Comparison of ENCODE assay signal across 15 cellular contexts in genomic region chr5:179779826-179780225, GRCh38. TPM values are rescaled to one million over a fixed set of nuclear protein-coding genes. Genes with fewer than 3 reads are reported as not detected.
DNase-seq lines count a peak whose midpoint lies in the region; ATAC-seq, FAIRE-seq and TF ChIP-seq lines count a peak whose summit lies in the region.
"Had no signal": no experiment of that assay in that cellular context is flagged by ENCODE, and none has a peak within 500 bp of the region (broad histone marks: within the 10 kb centered on the region; RNA-seq: fewer than 3 reads in every experiment).

No MANE protein-coding gene starts in this region.

- H3K27me3 Mint-ChIP-seq in activated CD4-positive, alpha-beta T cell treated with anti-CD3 and anti-CD28 coated beads, Interleukin-2, amount 10 ng/mL, durations not matched to agents 7 days and 5 days = no peaks in the 10 kb centered on the region

- whole genome bisulfite sequencing in lower leg skin, 2 donors = 75 to 93% methylated on average over 4 of the region's 4 CpGs
- 70 to 90% (median 82%) methylated on average over 4 of the region's 4 CpGs for WGBS in spleen, 5 donors

- peaks cover 16% of the 10 kb centered on the region for H3K36me3 Mint-ChIP-seq in activated CD4-positive, alpha-beta T cell treated with anti-CD3 and anti-CD28 coated beads, Interleukin-2, amount 10 ng/mL, durations not matched to agents 7 days and 5 days (ENCODE audit: low read depth)

- peak overlapping the region; percentile 55 for H3K27ac Mint-ChIP-seq in activated CD4-positive, alpha-beta T cell treated with anti-CD3 and anti-CD28 coated beads, Interleukin-2, amount 10 ng/mL, durations not matched to agents 7 days and 5 days
- H3K27ac Mint-ChIP-seq: CD8-positive, alpha-beta memory T cell; H9 had no signal

- H3K27me3 ChIP-seq in RWPE2 (ENCODE audit: insufficient read depth, poor library complexity, severe bottlenecking) = no peaks in the 10 kb centered on the region
- H3K27me3 ChIP-seq in spleen (replicated peaks in 1 of 7) = no peaks in the 10 kb centered on the region
- no peaks in the 10 kb centered on the region for H3K27me3 ChIP-seq in breast epithelium

- H3K4me3 Mint-ChIP-seq in activated CD4-positive, alpha-beta T cell treated with anti-CD3 and anti-CD28 coated beads, Interleukin-2, amount 10 ng/mL, durations not matched to agents 7 days and 5 days = no peak overlapping the region
- H3K4me3 Mint-ChIP-seq: H9 had no signal

- TF ChIP-seq POLR2A in lower leg skin (IDR thresholded peaks at IDR 0.05) (no peak), spleen (IDR thresholded peaks at IDR 0.05) (no peak), breast epithelium (IDR thresholded peaks at IDR 0.05) (no peak)

- peaks cover 30% of the 10 kb centered on the region for H3K36me3 ChIP-seq in RWPE2 (ENCODE audit: low read depth)
- peaks cover 2 to 71% (median 47%) of the 10 kb centered on the region in 6 donors for H3K36me3 ChIP-seq in spleen
- no peaks in the 10 kb centered on the region for H3K36me3 ChIP-seq in breast epithelium

- H3K27ac ChIP-seq in RWPE2 (ENCODE audit: poor library complexity, severe bottlenecking) (no peak overlapping the region), spleen (peak overlapping the region in 1 of 8 donors; percentile 9), breast epithelium (no peak overlapping the region)
- H3K27ac ChIP-seq: 22Rv1 had no signal

- H3K4me1 ChIP-seq in RWPE2 (ENCODE audit: insufficient read depth, poor library complexity, severe bottlenecking) (no peaks in the 10 kb centered on the region), spleen (peaks cover 0 to 59% (median 19%) of the 10 kb centered on the region in 6 donors), breast epithelium (no peaks in the 10 kb centered on the region)
- H3K4me1 ChIP-seq: Caco-2 had no signal

- H3K9me3 ChIP-seq in RWPE2 (ENCODE audit: severe bottlenecking) (no peaks in the 10 kb centered on the region), spleen (no peaks in the 10 kb centered on the region), breast epithelium (no peaks in the 10 kb centered on the region)
- H3K9me3 ChIP-seq: Caco-2 had no signal

- H3K9me3 Mint-ChIP-seq in activated CD4-positive, alpha-beta T cell treated with anti-CD3 and anti-CD28 coated beads, Interleukin-2, amount 10 ng/mL, durations not matched to agents 7 days and 5 days = no peaks in the 10 kb centered on the region
- H3K9me3 Mint-ChIP-seq: CD8-positive, alpha-beta memory T cell; H9 had no signal

- no peak for TF ChIP-seq CTCF in RWPE2 (IDR thresholded peaks at IDR 0.05; ENCODE audit: poor library complexity, severe bottlenecking)
- TF ChIP-seq CTCF in lower leg skin (IDR thresholded peaks at IDR 0.05) = no peak
- no peak for TF ChIP-seq CTCF in spleen (IDR thresholded peaks at IDR 0.05 in 8 of 11, conservative IDR thresholded peaks at IDR 0.05 in 3 of 11)
- TF ChIP-seq CTCF in breast epithelium (IDR thresholded peaks at IDR 0.05) = no peak

- no peak for ATAC-seq in RWPE2 (ENCODE audit: low read depth)

- DNase-seq in activated CD4-positive, alpha-beta T cell treated with anti-CD3 and anti-CD28 coated beads, Interleukin-2, amount 10 ng/mL, durations not matched to agents 7 days and 5 days = no peak
- DNase-seq in activated CD4-positive, alpha-beta T cell treated with anti-CD3 and anti-CD28 coated beads for 48 hours = no peak
- peak; percentile 35 for DNase-seq in RWPE2 (ENCODE audit: low spot score)
- no peak for DNase-seq in lower leg skin (ENCODE audit: low spot score in 2 of 2)
- DNase-seq in spleen = peak; percentile 47
- DNase-seq in GM19239 (ENCODE audit: insufficient read length, low spot score) = no peak
- no peak for DNase-seq in OCI-M2 (lab: John Stamatoyannopoulos, UW; ENCODE audit: unreplicated experiment)
- no peak for DNase-seq in breast epithelium (ENCODE audit: low spot score in 2 of 2)
- DNase-seq: Caco-2; CD8-positive, alpha-beta memory T cell; DND-41; GOT3; H9 had no signal

- H3K4me3 ChIP-seq in RWPE2 (ENCODE audit: severe bottlenecking) = no peak overlapping the region
- peak overlapping the region; percentile 5 for H3K4me3 ChIP-seq in lower leg skin (ENCODE audit: low read depth, poor library complexity, severe bottlenecking)
- no peak overlapping the region for H3K4me3 ChIP-seq in spleen
- H3K4me3 ChIP-seq in breast epithelium = no peak overlapping the region

- no peak for FAIRE-seq in GM19239 (lab: Jason Lieb, UNC)

- CTCF ChIA-PET in activated CD4-positive, alpha-beta T cell treated with anti-CD3 and anti-CD28 coated beads, Interleukin-2, amount 10 ng/mL, durations not matched to agents 7 days and 5 days (lab: Charles Lee) = interaction anchor here (0.6 to 1.8 kb wide), 4 partner anchors 17 to 112 kb away, joined by 3 to 8 read pairs (median 4); no protein-coding TSS in a partner anchor

- no peaks in the 10 kb centered on the region for H3K4me1 Mint-ChIP-seq in activated CD4-positive, alpha-beta T cell treated with anti-CD3 and anti-CD28 coated beads, Interleukin-2, amount 10 ng/mL, durations not matched to agents 7 days and 5 days
- H3K4me1 Mint-ChIP-seq: CD8-positive, alpha-beta memory T cell; H9 had no signal

- POLR2A ChIA-PET in activated CD4-positive, alpha-beta T cell treated with anti-CD3 and anti-CD28 coated beads, Interleukin-2, amount 10 ng/mL, durations not matched to agents 7 days and 5 days (lab: Charles Lee) = no interaction called here

- intact Hi-C loops in lower leg skin (cut with DNase I; ENCODE audit: low total_unique reads) = no loop called here
- intact Hi-C loops in spleen (cut with DNase I; ENCODE audit: low total_unique reads) = no loop called here
- intact Hi-C loops in breast epithelium (cut with DNase I; ENCODE audit: low total_unique reads) = no loop called here

RNA-seq across cellular contexts. Expression of gene LTC4S, which starts 14.0 kb away (rescaled TPM):
- 1 to 10 TPM; 1.4 to 2.5 TPM for total RNA-seq in activated CD4-positive, alpha-beta T cell treated with anti-CD3 and anti-CD28 coated beads, Interleukin-2, amount 10 ng/mL, durations not matched to agents 7 days and 5 days
- 10 to 100 TPM in 2 of 4 donors, 1 to 10 TPM in 2; 3.5 to 14.8 (median 9.6) TPM for total RNA-seq in lower leg skin
- 10 to 100 TPM in 3 of 7 donors, 1 to 10 TPM in 4; 4.0 to 24.2 (median 9.2) TPM for total RNA-seq in spleen
- 10 to 100 TPM in 1 of 3 donors, 1 to 10 TPM in 2; 3.1 to 14.9 (median 3.8) TPM for polyA plus RNA-seq in spleen
- 1 to 10 TPM; 3.8 to 8.8 (median 6.7) TPM for total RNA-seq in breast epithelium
- total RNA-seq: HT-29 had no signal

RNA-seq across cellular contexts. Expression of gene MGAT4B, which starts 26.8 kb away (rescaled TPM):
- 10 to 100 TPM; 86.2 to 87.7 TPM for total RNA-seq in activated CD4-positive, alpha-beta T cell treated with anti-CD3 and anti-CD28 coated beads, Interleukin-2, amount 10 ng/mL, durations not matched to agents 7 days and 5 days
- 100 to 1,000 TPM in 2 of 4 donors, 10 to 100 TPM in 2; 86.3 to 113 (median 101) TPM for total RNA-seq in lower leg skin
- total RNA-seq in spleen = 100 to 1,000 TPM in 2 of 7 donors, 10 to 100 TPM in 5; 76.8 to 117 (median 87.7) TPM
- polyA plus RNA-seq in spleen = 10 to 100 TPM; 34.9 to 49.3 (median 35.8) TPM
- total RNA-seq in breast epithelium = 10 to 100 TPM; 43.0 to 73.7 (median 54.6) TPM

RNA-seq across cellular contexts. Expression of gene SQSTM1, which starts 40.9 kb away (rescaled TPM):
- total RNA-seq in activated CD4-positive, alpha-beta T cell treated with anti-CD3 and anti-CD28 coated beads, Interleukin-2, amount 10 ng/mL, durations not matched to agents 7 days and 5 days = 10 to 100 TPM; 79.6 to 93.0 TPM
- total RNA-seq in lower leg skin (100 to 1,000 TPM; 263 to 508 (median 298) TPM), spleen (100 to 1,000 TPM; 241 to 328 (median 311) TPM), breast epithelium (100 to 1,000 TPM; 407 to 695 (median 462) TPM)
- 100 to 1,000 TPM; 105 to 185 (median 126) TPM for polyA plus RNA-seq in spleen

RNA-seq across cellular contexts. Expression of gene MAML1, which starts 47.2 kb away (rescaled TPM):
- 10 to 100 TPM; 34.3 to 34.9 TPM for total RNA-seq in activated CD4-positive, alpha-beta T cell treated with anti-CD3 and anti-CD28 coated beads, Interleukin-2, amount 10 ng/mL, durations not matched to agents 7 days and 5 days
- total RNA-seq in lower leg skin = 10 to 100 TPM; 25.5 to 46.8 (median 31.5) TPM
- 10 to 100 TPM; 31.3 to 42.8 (median 36.7) TPM for total RNA-seq in spleen
- 10 to 100 TPM in 1 of 3 donors, 1 to 10 TPM in 2; 4.7 to 10.7 (median 6.7) TPM for polyA plus RNA-seq in spleen
- 10 to 100 TPM; 16.3 to 22.4 (median 21.0) TPM for total RNA-seq in breast epithelium

Comparison
In these comparisons a context has a peak if more than half of its experiments do, and no peak if none do; other contexts are left out.
1. DNase-seq: peak in RWPE2 (single experiment) and spleen (single experiment); none in activated CD4-positive, alpha-beta T cell treated with anti-CD3 and anti-CD28 coated beads, Interleukin-2, amount 10 ng/mL, durations not matched to agents 7 days and 5 days (single experiment), activated CD4-positive, alpha-beta T cell treated with anti-CD3 and anti-CD28 coated beads for 48 hours (single experiment), lower leg skin (0 of 2), GM19239 (single experiment), OCI-M2 (single experiment) and breast epithelium (0 of 2).